ENCODE assay signal across 28 cellular contexts in genomic region chr3:31802981-31803380, GRCh38.
A peak's percentile ranks its signal among the peaks of the same experiment; 100 is the strongest.
DNase-seq lines count a peak whose midpoint lies in the region; ATAC-seq and TF ChIP-seq lines count a peak whose summit lies in the region.
"Had no signal": no experiment of that assay in that cellular context is flagged by ENCODE, and none has a peak within 500 bp of the region (broad histone marks: within the 10 kb centered on the region; RNA-seq: fewer than 3 reads in every experiment).

No MANE protein-coding gene starts in this region.

- DNase-seq in activated naive CD8-positive, alpha-beta T cell treated with anti-CD3 and anti-CD28 coated beads, Interleukin-2, amount 50 U/mL, for 24 hours: no peak
- DNase-seq in activated naive CD8-positive, alpha-beta T cell treated with anti-CD3 and anti-CD28 coated beads for 36 hours: no peak
- peak; percentile 37 for DNase-seq in NB4 (ENCODE audit: low read depth)
- DNase-seq in activated B cell treated with CpG ODN at 0.5 μM for 24 hours: peak; percentile 35
- peak; percentile 31 for DNase-seq in transverse colon
- DNase-seq: activated CD4-positive, alpha-beta T cell treated with anti-CD3 and anti-CD28 coated beads for 4 hours; activated effector memory CD4-positive, alpha-beta T cell treated with anti-CD3 and anti-CD28 coated beads, Interleukin-2, amount 50 U/mL, for 16 hours; activated T-cell treated with anti-CD3 and anti-CD28 coated beads, Interleukin-2, amount 50 U/mL, for 1 hour; CD8-positive, alpha-beta T cell; central memory CD4-positive, alpha-beta T cell; dermis blood vessel endothelial cell; foreskin keratinocyte; mesendoderm; NCI-H1092; NCI-H187; NCI-H2171 treated with DMSO at 0.1 percent for 48 hours; NCI-H524; stimulated activated CD4-positive, alpha-beta T cell treated with anti-CD3 and anti-CD28 coated beads, Interleukin-4, amount 100 ng/mL, for 4 hours; stimulated activated naive CD4-positive, alpha-beta T cell treated with Interleukin-2 at 50 U/mL for 16 hours; T-helper 2 cell had no signal

- intact Hi-C loops in activated B cell treated with CpG ODN at 0.5 μM for 24 hours (cut with micrococcal nuclease): loop anchor here (1.0 to 5.0 kb wide), 2 partner anchors 41 to 177 kb away; no protein-coding TSS in a partner anchor
- intact Hi-C loops in transverse colon (cut with DNase I; ENCODE audit: low total_unique reads): no loop called here

- no peaks in the 10 kb centered on the region for H3K9me3 ChIP-seq in transverse colon
- H3K9me3 ChIP-seq: esophagus muscularis mucosa, thoracic aorta had no signal

- WGBS in transverse colon (ENCODE audit: low coverage in 1 of 2), 2 donors: 77 to 100% methylated on average over 4 of the region's 4 CpGs

- POLR2A ChIA-PET in activated B cell treated with CpG ODN at 0.5 μM for 24 hours (lab: Charles Lee): interaction anchor here (0.5 to 1.0 kb wide), 7 partner anchors 13 to 270 kb away, joined by 3 to 13 read pairs (median 4); partner anchors contain the start of genes OSBPL10, STT3B and ZNF860

- CTCF ChIA-PET in activated B cell treated with CpG ODN at 0.5 μM for 24 hours (lab: Charles Lee): interaction anchor here (0.7 to 1.3 kb wide), 2 partner anchors 13 to 50 kb away, joined by 3 read pairs; no protein-coding TSS in a partner anchor

- H3K4me3 ChIP-seq in NB4 (ENCODE audit: low read depth, low read length) (no peak overlapping the region), transverse colon (no peak overlapping the region)
- H3K4me3 ChIP-seq: esophagus muscularis mucosa, thoracic aorta had no signal

- H3K27ac Mint-ChIP-seq in activated naive CD8-positive, alpha-beta T cell treated with anti-CD3 and anti-CD28 coated beads, Interleukin-2, amount 50 U/mL, for 24 hours: no peak overlapping the region
- no peak overlapping the region for H3K27ac Mint-ChIP-seq in activated naive CD8-positive, alpha-beta T cell treated with anti-CD3 and anti-CD28 coated beads for 36 hours
- H3K27ac Mint-ChIP-seq in activated B cell treated with CpG ODN at 0.5 μM for 24 hours: peak overlapping the region; percentile 73
- H3K27ac Mint-ChIP-seq: CD8-positive, alpha-beta T cell; progenitor cell of endocrine pancreas had no signal

- no peak overlapping the region for H3K4me3 Mint-ChIP-seq in activated naive CD8-positive, alpha-beta T cell treated with anti-CD3 and anti-CD28 coated beads, Interleukin-2, amount 50 U/mL, for 24 hours
- H3K4me3 Mint-ChIP-seq in activated naive CD8-positive, alpha-beta T cell treated with anti-CD3 and anti-CD28 coated beads for 36 hours: no peak overlapping the region
- peak overlapping the region; percentile 7 for H3K4me3 Mint-ChIP-seq in activated B cell treated with CpG ODN at 0.5 μM for 24 hours
- H3K4me3 Mint-ChIP-seq: CD8-positive, alpha-beta T cell had no signal

- no peaks in the 10 kb centered on the region for H3K4me1 ChIP-seq in transverse colon
- H3K4me1 ChIP-seq: esophagus muscularis mucosa, foreskin keratinocyte had no signal

- no peak for TF ChIP-seq POLR2A in NB4 (IDR thresholded peaks at IDR 0.05; ENCODE audit: extremely low read depth, insufficient read length)
- TF ChIP-seq POLR2A in transverse colon (IDR thresholded peaks at IDR 0.05): no peak

- no peaks in the 10 kb centered on the region for H3K36me3 ChIP-seq in transverse colon
- H3K36me3 ChIP-seq: esophagus muscularis mucosa, thoracic aorta had no signal

- H3K27ac ChIP-seq in transverse colon: no peak overlapping the region
- H3K27ac ChIP-seq: esophagus muscularis mucosa, foreskin keratinocyte, KMS-11, thoracic aorta had no signal

- in situ Hi-C loops in transverse colon (cut with MboI; ENCODE audit: low pct_ligation_motif_present in 1 of 4, low pct_unique_long_range_greater_than_20kb in 1 of 4, low sequenced_read_pairs in 3 of 4): no loop called here

- peaks cover 5% of the 10 kb centered on the region for H3K4me1 Mint-ChIP-seq in activated naive CD8-positive, alpha-beta T cell treated with anti-CD3 and anti-CD28 coated beads, Interleukin-2, amount 50 U/mL, for 24 hours
- H3K4me1 Mint-ChIP-seq in activated naive CD8-positive, alpha-beta T cell treated with anti-CD3 and anti-CD28 coated beads for 36 hours: no peaks in the 10 kb centered on the region
- peaks cover 46% of the 10 kb centered on the region for H3K4me1 Mint-ChIP-seq in activated B cell treated with CpG ODN at 0.5 μM for 24 hours

- TF ChIP-seq CTCF in NB4 (IDR thresholded peaks at IDR 0.05; ENCODE audit: low read depth, low read length) (no peak), activated B cell treated with CpG ODN at 0.5 μM for 24 hours (IDR thresholded peaks at IDR 0.05) (no peak), transverse colon (IDR thresholded peaks at IDR 0.05) (no peak)

- ATAC-seq in activated naive CD8-positive, alpha-beta T cell treated with anti-CD3 and anti-CD28 coated beads, Interleukin-2, amount 50 U/mL, for 24 hours: peak; percentile 40
- ATAC-seq in activated B cell treated with CpG ODN at 0.5 μM for 24 hours (ENCODE audit: low read depth) (peak; percentile 87), GM18517 (IDR thresholded peaks at IDR 0.05; ENCODE audit: unreplicated experiment) (no peak), HG02571 (IDR thresholded peaks at IDR 0.05; ENCODE audit: unreplicated experiment) (no peak), GM21390 (IDR thresholded peaks at IDR 0.05; ENCODE audit: unreplicated experiment) (no peak)
- ATAC-seq: CD8-positive, alpha-beta T cell; foreskin keratinocyte; SK-N-SH treated with all-trans-retinoic acid at 6 μM for 48 hours had no signal

- H3K27me3 ChIP-seq in transverse colon: no peaks in the 10 kb centered on the region
- H3K27me3 ChIP-seq: esophagus muscularis mucosa, foreskin keratinocyte had no signal

- no peaks in the 10 kb centered on the region for H3K27me3 Mint-ChIP-seq in activated naive CD8-positive, alpha-beta T cell treated with anti-CD3 and anti-CD28 coated beads, Interleukin-2, amount 50 U/mL, for 24 hours
- no peaks in the 10 kb centered on the region for H3K27me3 Mint-ChIP-seq in activated naive CD8-positive, alpha-beta T cell treated with anti-CD3 and anti-CD28 coated beads for 36 hours
- no peaks in the 10 kb centered on the region for H3K27me3 Mint-ChIP-seq in activated B cell treated with CpG ODN at 0.5 μM for 24 hours
- H3K27me3 Mint-ChIP-seq: progenitor cell of endocrine pancreas had no signal

- TF ChIP-seq EP300 in transverse colon (IDR thresholded peaks at IDR 0.05; ENCODE audit: low read depth): no peak

- H3K9me3 Mint-ChIP-seq in activated naive CD8-positive, alpha-beta T cell treated with anti-CD3 and anti-CD28 coated beads, Interleukin-2, amount 50 U/mL, for 24 hours: no peaks in the 10 kb centered on the region
- H3K9me3 Mint-ChIP-seq in activated naive CD8-positive, alpha-beta T cell treated with anti-CD3 and anti-CD28 coated beads for 36 hours: no peaks in the 10 kb centered on the region
- no peaks in the 10 kb centered on the region for H3K9me3 Mint-ChIP-seq in activated B cell treated with CpG ODN at 0.5 μM for 24 hours
- H3K9me3 Mint-ChIP-seq: CD8-positive, alpha-beta T cell had no signal

- H3K36me3 Mint-ChIP-seq in activated naive CD8-positive, alpha-beta T cell treated with anti-CD3 and anti-CD28 coated beads, Interleukin-2, amount 50 U/mL, for 24 hours (ENCODE audit: low read depth): no peaks in the 10 kb centered on the region
- no peaks in the 10 kb centered on the region for H3K36me3 Mint-ChIP-seq in activated naive CD8-positive, alpha-beta T cell treated with anti-CD3 and anti-CD28 coated beads for 36 hours
- peaks cover 46% of the 10 kb centered on the region for H3K36me3 Mint-ChIP-seq in activated B cell treated with CpG ODN at 0.5 μM for 24 hours (ENCODE audit: low read depth)
- H3K36me3 Mint-ChIP-seq: CD8-positive, alpha-beta T cell had no signal

Comparison
In these comparisons a context has a peak if more than half of its experiments do, and no peak if none do; other contexts are left out.
1. ATAC-seq: peak in activated naive CD8-positive, alpha-beta T cell treated with anti-CD3 and anti-CD28 coated beads, Interleukin-2, amount 50 U/mL, for 24 hours (single experiment) and activated B cell treated with CpG ODN at 0.5 μM for 24 hours (single experiment); none in GM18517 (single experiment), HG02571 (single experiment) and GM21390 (single experiment).
2. DNase-seq: peak in NB4 (single experiment), activated B cell treated with CpG ODN at 0.5 μM for 24 hours (single experiment) and transverse colon (single experiment); none in activated naive CD8-positive, alpha-beta T cell treated with anti-CD3 and anti-CD28 coated beads, Interleukin-2, amount 50 U/mL, for 24 hours (single experiment) and activated naive CD8-positive, alpha-beta T cell treated with anti-CD3 and anti-CD28 coated beads for 36 hours (single experiment).